15 cellular contexts compared by ENCODE assay signal in genomic region chr12:52013626-52014310, GRCh38. TPM values are rescaled to one million over a fixed set of nuclear protein-coding genes. Genes with fewer than 3 reads are reported as not detected.
DNase-seq lines count a peak whose midpoint lies in the region; ATAC-seq and TF ChIP-seq lines count a peak whose summit lies in the region.
"Had no signal": no experiment of that assay in that cellular context is flagged by ENCODE, and none has a peak within 500 bp of the region (broad histone marks: within the 10 kb centered on the region; RNA-seq: fewer than 3 reads in every experiment).

No MANE protein-coding gene starts in this region.

- no peaks in the 10 kb centered on the region for H3K27me3 Mint-ChIP-seq in CD4-positive, alpha-beta T cell
- peaks cover 15% of the 10 kb centered on the region for H3K27me3 Mint-ChIP-seq in endothelial cell (ENCODE audit: unreplicated experiment)
- no peaks in the 10 kb centered on the region for H3K27me3 Mint-ChIP-seq in naive B cell
- H3K27me3 Mint-ChIP-seq in CD14-positive monocyte (ENCODE audit: low read depth in 3 of 3): peaks cover 10 to 21% (median 15%) of the 10 kb centered on the region in 3 donors
- H3K27me3 Mint-ChIP-seq: CD4-positive, CD25-positive, alpha-beta regulatory T cell had no signal

- POLR2A ChIA-PET in CD4-positive, alpha-beta T cell (lab: Charles Lee): no interaction called here

- H3K9me2 ChIP-seq in hepatocyte (replicated peaks; ENCODE audit: insufficient read depth): no peaks in the 10 kb centered on the region

- DNase-seq in CD4-positive, alpha-beta T cell: no peak
- DNase-seq in NB4 (ENCODE audit: low read depth): peak; percentile 56
- DNase-seq in endothelial cell (ENCODE audit: low spot score): no peak
- DNase-seq in naive B cell: peak; percentile 50
- DNase-seq in hepatocyte (ENCODE audit: low spot score): no peak
- no peak for DNase-seq in NOMO-1 treated with dmso at 0.1 percent for 144 hours (lab: John Stamatoyannopoulos, UW; ENCODE audit: unreplicated experiment)
- no peak for DNase-seq in CD14-positive monocyte (ENCODE audit: low spot score)
- DNase-seq: CD4-positive, CD25-positive, alpha-beta regulatory T cell; GF-D8; NCI-H226; NCI-H526 treated with DMSO at 0.1 percent for 48 hours had no signal

- H3K4me1 Mint-ChIP-seq in CD4-positive, alpha-beta T cell (ENCODE audit: low read depth): peaks cover under 1% of the 10 kb centered on the region
- H3K4me1 Mint-ChIP-seq in endothelial cell (ENCODE audit: unreplicated experiment) (peaks cover 23% of the 10 kb centered on the region), naive B cell (peaks cover 25 to 29% (median 28%) of the 10 kb centered on the region in 3 donors), CD14-positive monocyte (peaks cover 10% of the 10 kb centered on the region)

- H4K20me1 ChIP-seq in hepatocyte (ENCODE audit: insufficient read depth, poor library complexity, severe bottlenecking): no peaks in the 10 kb centered on the region

- H3K27ac Mint-ChIP-seq in CD4-positive, alpha-beta T cell: peak overlapping the region; percentile 56
- no peak overlapping the region for H3K27ac Mint-ChIP-seq in endothelial cell (ENCODE audit: unreplicated experiment)
- H3K27ac Mint-ChIP-seq in naive B cell: peak overlapping the region in 5 of 6 donors; percentile 39 to 99 (median 75)
- H3K27ac Mint-ChIP-seq in CD14-positive monocyte: peak overlapping the region in 1 of 7 donors; percentile 11

- peaks cover 16% of the 10 kb centered on the region for H3K4me1 ChIP-seq in hepatocyte (ENCODE audit: insufficient read depth)

- H3K9me3 Mint-ChIP-seq in CD4-positive, alpha-beta T cell: no peaks in the 10 kb centered on the region
- H3K9me3 Mint-ChIP-seq in endothelial cell (ENCODE audit: unreplicated experiment) (no peaks in the 10 kb centered on the region), naive B cell (no peaks in the 10 kb centered on the region), CD14-positive monocyte (peaks cover 0 to 6% (median 0%) of the 10 kb centered on the region in 7 donors)
- H3K9me3 Mint-ChIP-seq: CD4-positive, CD25-positive, alpha-beta regulatory T cell had no signal

- no peaks in the 10 kb centered on the region for H3K9me3 ChIP-seq in CD4-positive, alpha-beta T cell (ENCODE audit: control insufficient read depth, low read length)
- H3K9me3 ChIP-seq in hepatocyte (ENCODE audit: low read depth): no peaks in the 10 kb centered on the region
- H3K9me3 ChIP-seq: A549, SJSA1 had no signal

- H3K79me2 ChIP-seq in hepatocyte: no peaks in the 10 kb centered on the region

- no peak for TF ChIP-seq POLR2A in NB4 (IDR thresholded peaks at IDR 0.05; ENCODE audit: extremely low read depth, insufficient read length)

- no peak for TF ChIP-seq CTCF in CD4-positive, alpha-beta T cell (IDR thresholded peaks at IDR 0.05)
- TF ChIP-seq CTCF in NB4 (IDR thresholded peaks at IDR 0.05; ENCODE audit: low read depth, low read length): no peak
- no peak for TF ChIP-seq CTCF in endothelial cell (IDR thresholded peaks at IDR 0.05; ENCODE audit: unreplicated experiment)
- TF ChIP-seq CTCF in hepatocyte (IDR thresholded peaks at IDR 0.05; ENCODE audit: poor library complexity): no peak
- TF ChIP-seq CTCF in CD14-positive monocyte (IDR thresholded peaks at IDR 0.05): no peak

- no peak overlapping the region for H3K4me2 ChIP-seq in hepatocyte
- H3K4me2 ChIP-seq: A549 had no signal

- no peaks in the 10 kb centered on the region for H3K36me3 ChIP-seq in hepatocyte (replicated peaks; ENCODE audit: insufficient read depth, low read depth)

- H2AFZ ChIP-seq in hepatocyte: no peak overlapping the region

- no peak overlapping the region for H3K27ac ChIP-seq in CD4-positive, alpha-beta T cell (ENCODE audit: low read depth, low read length)
- H3K27ac ChIP-seq in hepatocyte: no peak overlapping the region
- H3K27ac ChIP-seq: A549, RWPE1, SJSA1 had no signal

- peak; percentile 6 for ATAC-seq in CD4-positive, alpha-beta T cell (ENCODE audit: poor library complexity)
- ATAC-seq in naive B cell (ENCODE audit: low read depth in 2 of 2) (peak in 1 of 2 donors; percentile 1), GM21367 (IDR thresholded peaks at IDR 0.05; ENCODE audit: unreplicated experiment) (no peak)
- ATAC-seq: A549 had no signal

- 89% methylated on average over 16 of the region's 16 CpGs for WGBS in hepatocyte (ENCODE audit: low lambda C conversion rate, missing lambda C conversion rate)

- H3K4me3 ChIP-seq in NB4 (ENCODE audit: low read depth, low read length) (no peak overlapping the region), hepatocyte (no peak overlapping the region)
- H3K4me3 ChIP-seq: A549, SJSA1 had no signal

- no peaks in the 10 kb centered on the region for H3K27me3 ChIP-seq in CD4-positive, alpha-beta T cell (ENCODE audit: control insufficient read depth, insufficient read depth, low read length)
- peaks cover 10% of the 10 kb centered on the region for H3K27me3 ChIP-seq in hepatocyte
- H3K27me3 ChIP-seq: SJSA1 had no signal

- CTCF ChIA-PET in CD4-positive, alpha-beta T cell (lab: Charles Lee): interaction anchor here (1.0 kb wide), 1 partner anchor 10 kb away, joined by 4 read pairs; no protein-coding TSS in a partner anchor

- H3K36me3 Mint-ChIP-seq in CD4-positive, alpha-beta T cell (ENCODE audit: low read depth): peaks cover 68% of the 10 kb centered on the region
- H3K36me3 Mint-ChIP-seq in endothelial cell (ENCODE audit: low read depth, unreplicated experiment) (peaks cover 26% of the 10 kb centered on the region), naive B cell (peaks cover 0 to 7% of the 10 kb centered on the region in 2 donors), CD14-positive monocyte (peaks cover 9 to 20% of the 10 kb centered on the region in 2 donors)

- intact Hi-C loops in CD4-positive, alpha-beta T cell (cut with DNase I, micrococcal nuclease): no loop called here
- intact Hi-C loops in CD14-positive monocyte (cut with micrococcal nuclease): no loop called here

- peak overlapping the region; percentile 1 for H3K4me3 Mint-ChIP-seq in CD4-positive, alpha-beta T cell
- peak overlapping the region; percentile 62 for H3K4me3 Mint-ChIP-seq in endothelial cell (ENCODE audit: unreplicated experiment)
- peak overlapping the region in 4 of 8 donors; percentile 9 to 97 (median 22) for H3K4me3 Mint-ChIP-seq in naive B cell
- no peak overlapping the region for H3K4me3 Mint-ChIP-seq in CD14-positive monocyte
- H3K4me3 Mint-ChIP-seq: CD4-positive, CD25-positive, alpha-beta regulatory T cell had no signal

RNA-seq across cellular contexts. Expression of gene TAMALIN, which starts 7.0 kb away (rescaled TPM):
- total RNA-seq in CD4-positive, alpha-beta T cell: 100 to 1,000 TPM; 495 to 525 TPM
- 29.7 TPM for total RNA-seq in endothelial cell (ENCODE audit: unreplicated experiment)
- polyA plus RNA-seq in naive B cell (ENCODE audit: low read depth in 6 of 6): 10 to 100 TPM in 5 of 6 donors, 1 to 10 TPM in 1; 2.9 to 28.7 (median 16.9) TPM
- 4.0 and 8.0 TPM in 2 replicates for total RNA-seq in hepatocyte
- 9.9 and 17.0 TPM in 2 replicates for polyA plus RNA-seq in hepatocyte
- polyA plus RNA-seq in CD14-positive monocyte: 1 to 10 TPM in 1 of 2 donors, under 1 TPM in 1; 0.63 to 1.6 TPM

RNA-seq across cellular contexts. Expression of gene NR4A1, which starts 37.5 kb away (rescaled TPM):
- 10 to 100 TPM; 67.0 to 79.2 TPM for total RNA-seq in CD4-positive, alpha-beta T cell
- 1.0 TPM for total RNA-seq in endothelial cell (ENCODE audit: unreplicated experiment)
- polyA plus RNA-seq in naive B cell (ENCODE audit: low read depth in 6 of 6): 10 to 100 TPM in 4 of 6 donors, 1 to 10 TPM in 2; 6.7 to 24.9 (median 12.6) TPM
- total RNA-seq in hepatocyte: 39.2 and 59.2 TPM in 2 replicates
- 131 and 165 TPM in 2 replicates for polyA plus RNA-seq in hepatocyte
- 10 to 100 TPM; 10.1 to 41.4 TPM for polyA plus RNA-seq in CD14-positive monocyte

RNA-seq across cellular contexts. Expression of gene ATG101, which starts 56.0 kb away (rescaled TPM):
- total RNA-seq in CD4-positive, alpha-beta T cell: 10 to 100 TPM; 20.6 to 20.9 TPM
- total RNA-seq in endothelial cell (ENCODE audit: unreplicated experiment) (30.6 TPM), hepatocyte (55.9 and 61.6 TPM in 2 replicates)
- polyA plus RNA-seq in naive B cell (ENCODE audit: low read depth in 6 of 6) (10 to 100 TPM; 20.1 to 35.5 (median 24.4) TPM), hepatocyte (52.0 and 57.7 TPM in 2 replicates), CD14-positive monocyte (10 to 100 TPM; 20.5 to 26.4 TPM)

Comparison
In these comparisons a context has a peak if more than half of its experiments do, and no peak if none do; other contexts are left out.
1. DNase-seq: peak in NB4 (single experiment) and naive B cell (single experiment); none in CD4-positive, alpha-beta T cell (0 of 10), endothelial cell (single experiment), hepatocyte (single experiment), NOMO-1 treated with dmso at 0.1 percent for 144 hours (single experiment) and CD14-positive monocyte (single experiment).
2. H3K4me3 Mint-ChIP-seq: peak in CD4-positive, alpha-beta T cell (single experiment) and endothelial cell (single experiment); none in CD14-positive monocyte (0 of 2).
3. RNA of gene TAMALIN, which starts 7.0 kb away (total RNA-seq): 495 to 525 TPM in CD4-positive, alpha-beta T cell; 29.7 TPM in endothelial cell (single experiment) and 4.0 to 8.0 TPM in hepatocyte; every median in the first group is over 10 times any median in the second.
4. RNA of gene NR4A1, which starts 37.5 kb away (total RNA-seq): 67.0 to 79.2 TPM in CD4-positive, alpha-beta T cell and 39.2 to 59.2 TPM in hepatocyte; 1.0 TPM in endothelial cell (single experiment); every median in the first group is over 10 times any median in the second.